24 cellular contexts compared by ENCODE assay signal in genomic region chr14:99815696-99816095, GRCh38.
"Had no signal": no experiment of that assay in that cellular context is flagged by ENCODE, and none has a peak within 500 bp of the region (broad histone marks: within the 10 kb centered on the region; RNA-seq: fewer than 3 reads in every experiment).

No MANE protein-coding gene starts in this region.

- H3K27ac ChIP-seq: SJSA1 had no signal

- H3K4me1 ChIP-seq: breast epithelium had no signal

- H3K36me3 ChIP-seq: breast epithelium had no signal

- DNase-seq: activated CD4-positive, alpha-beta T cell treated with anti-CD3 and anti-CD28 coated beads for 4 hours; activated CD8-positive, alpha-beta memory T cell treated with anti-CD3 and anti-CD28 coated beads, Interleukin-2, amount 50 U/mL, for 4 hours; activated CD8-positive, alpha-beta T cell treated with anti-CD3 and anti-CD28 coated beads for 36 hours; activated gamma-delta T cell treated with Interleukin-2 at 50 U/mL for 16 hours; activated naive CD4-positive, alpha-beta T cell treated with anti-CD3 and anti-CD28 coated beads, Interleukin-2, amount 10 ng/mL, durations not matched to agents 7 days and 5 days; activated naive CD8-positive, alpha-beta T cell treated with anti-CD3 and anti-CD28 coated beads for 36 hours; activated T-cell treated with anti-CD3 and anti-CD28 coated beads, Interleukin-2, amount 50 U/mL, for 72 hours; anterior cingulate cortex; central memory CD4-positive, alpha-beta T cell; KG1; NCI-H1092; NCI-H1694; NCI-H2029; NCI-H2107; NCI-H2171 treated with DMSO at 0.1 percent for 48 hours; NCI-H226; NCI-H526; NCI-H82; PC-3; SHP77 had no signal

- H3K9me3 ChIP-seq: breast epithelium, SJSA1 had no signal

- ATAC-seq: activated CD4-positive, CD25-positive, alpha-beta regulatory T cell treated with anti-CD3 and anti-CD28 coated beads, Interleukin-2, amount 50 U/mL, for 24 hours; activated CD8-positive, alpha-beta T cell treated with anti-CD3 and anti-CD28 coated beads for 36 hours; PC-3; SK-N-SH treated with all-trans-retinoic acid at 6 μM for 48 hours had no signal

- H3K27me3 ChIP-seq: breast epithelium, SJSA1 had no signal

- H3K4me3 ChIP-seq: breast epithelium, SJSA1 had no signal
